1 cellular context compared by ENCODE assay signal in the genomic region with DNA sequence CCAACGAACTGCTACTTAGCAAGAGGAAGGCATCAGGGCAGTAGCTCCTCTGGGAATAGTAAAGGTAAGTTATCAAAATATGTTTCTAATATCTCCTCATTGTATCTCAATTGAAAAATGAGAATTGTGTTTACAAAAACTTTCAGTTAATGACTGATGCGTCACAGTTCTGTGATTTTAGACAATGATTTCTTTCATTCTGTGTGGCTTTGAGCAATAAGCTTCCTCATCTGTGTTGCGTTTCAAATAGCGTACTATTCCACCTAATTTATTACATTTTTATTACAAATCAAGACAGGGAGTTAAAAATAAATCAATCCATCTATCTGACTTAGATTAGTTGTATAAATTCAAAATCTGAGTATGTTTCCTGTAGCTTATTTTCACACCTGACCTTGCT.
TF ChIP-seq lines count a peak whose summit lies in the region.

No MANE protein-coding gene starts in this region.

TF ChIP-seq in GM12878, 131 proteins besides CTCF, POLR2A, EP300 and RAD21 (continued from another document):
- TF ChIP-seq, protein P1, sequence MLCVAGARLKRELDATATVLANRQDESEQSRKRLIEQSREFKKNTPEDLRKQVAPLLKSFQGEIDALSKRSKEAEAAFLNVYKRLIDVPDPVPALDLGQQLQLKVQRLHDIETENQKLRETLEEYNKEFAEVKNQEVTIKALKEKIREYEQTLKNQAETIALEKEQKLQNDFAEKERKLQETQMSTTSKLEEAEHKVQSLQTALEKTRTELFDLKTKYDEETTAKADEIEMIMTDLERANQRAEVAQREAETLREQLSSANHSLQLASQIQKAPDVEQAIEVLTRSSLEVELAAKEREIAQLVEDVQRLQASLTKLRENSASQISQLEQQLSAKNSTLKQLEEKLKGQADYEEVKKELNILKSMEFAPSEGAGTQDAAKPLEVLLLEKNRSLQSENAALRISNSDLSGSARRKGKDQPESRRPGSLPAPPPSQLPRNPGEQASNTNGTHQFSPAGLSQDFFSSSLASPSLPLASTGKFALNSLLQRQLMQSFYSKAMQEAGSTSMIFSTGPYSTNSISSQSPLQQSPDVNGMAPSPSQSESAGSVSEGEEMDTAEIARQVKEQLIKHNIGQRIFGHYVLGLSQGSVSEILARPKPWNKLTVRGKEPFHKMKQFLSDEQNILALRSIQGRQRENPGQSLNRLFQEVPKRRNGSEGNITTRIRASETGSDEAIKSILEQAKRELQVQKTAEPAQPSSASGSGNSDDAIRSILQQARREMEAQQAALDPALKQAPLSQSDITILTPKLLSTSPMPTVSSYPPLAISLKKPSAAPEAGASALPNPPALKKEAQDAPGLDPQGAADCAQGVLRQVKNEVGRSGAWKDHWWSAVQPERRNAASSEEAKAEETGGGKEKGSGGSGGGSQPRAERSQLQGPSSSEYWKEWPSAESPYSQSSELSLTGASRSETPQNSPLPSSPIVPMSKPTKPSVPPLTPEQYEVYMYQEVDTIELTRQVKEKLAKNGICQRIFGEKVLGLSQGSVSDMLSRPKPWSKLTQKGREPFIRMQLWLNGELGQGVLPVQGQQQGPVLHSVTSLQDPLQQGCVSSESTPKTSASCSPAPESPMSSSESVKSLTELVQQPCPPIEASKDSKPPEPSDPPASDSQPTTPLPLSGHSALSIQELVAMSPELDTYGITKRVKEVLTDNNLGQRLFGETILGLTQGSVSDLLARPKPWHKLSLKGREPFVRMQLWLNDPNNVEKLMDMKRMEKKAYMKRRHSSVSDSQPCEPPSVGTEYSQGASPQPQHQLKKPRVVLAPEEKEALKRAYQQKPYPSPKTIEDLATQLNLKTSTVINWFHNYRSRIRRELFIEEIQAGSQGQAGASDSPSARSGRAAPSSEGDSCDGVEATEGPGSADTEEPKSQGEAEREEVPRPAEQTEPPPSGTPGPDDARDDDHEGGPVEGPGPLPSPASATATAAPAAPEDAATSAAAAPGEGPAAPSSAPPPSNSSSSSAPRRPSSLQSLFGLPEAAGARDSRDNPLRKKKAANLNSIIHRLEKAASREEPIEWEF (IDR thresholded peaks at IDR 0.05; ENCODE audit: insufficient replicate concordance, low read depth, low read length), result no peak
- TF ChIP-seq CBX3 (IDR thresholded peaks at IDR 0.05; ENCODE audit: borderline replicate concordance, low read depth) (no peak), RB1 (IDR thresholded peaks at IDR 0.05; ENCODE audit: borderline replicate concordance) (no peak), PAX5 (IDR thresholded peaks at IDR 0.05; ENCODE audit: borderline replicate concordance, low read depth, low read length) (peak; percentile 31; the same call in 1 of the 2 replicates), ZBED1 (IDR thresholded peaks at IDR 0.05; ENCODE audit: borderline replicate concordance) (no peak), NR2C2 (IDR thresholded peaks at IDR 0.05; ENCODE audit: borderline replicate concordance, control insufficient read depth, insufficient read length, low read depth) (no peak), FOXK2 (IDR thresholded peaks at IDR 0.05) (no peak), IKZF1 (conservative IDR thresholded peaks at IDR 0.05) (no peak), SRF (IDR thresholded peaks at IDR 0.05; ENCODE audit: low read depth in 2 of 2, low read length in 2 of 2) (no peak), NFIC (IDR thresholded peaks at IDR 0.05; ENCODE audit: low read depth, low read length) (no peak)
- TF ChIP-seq, protein P2, sequence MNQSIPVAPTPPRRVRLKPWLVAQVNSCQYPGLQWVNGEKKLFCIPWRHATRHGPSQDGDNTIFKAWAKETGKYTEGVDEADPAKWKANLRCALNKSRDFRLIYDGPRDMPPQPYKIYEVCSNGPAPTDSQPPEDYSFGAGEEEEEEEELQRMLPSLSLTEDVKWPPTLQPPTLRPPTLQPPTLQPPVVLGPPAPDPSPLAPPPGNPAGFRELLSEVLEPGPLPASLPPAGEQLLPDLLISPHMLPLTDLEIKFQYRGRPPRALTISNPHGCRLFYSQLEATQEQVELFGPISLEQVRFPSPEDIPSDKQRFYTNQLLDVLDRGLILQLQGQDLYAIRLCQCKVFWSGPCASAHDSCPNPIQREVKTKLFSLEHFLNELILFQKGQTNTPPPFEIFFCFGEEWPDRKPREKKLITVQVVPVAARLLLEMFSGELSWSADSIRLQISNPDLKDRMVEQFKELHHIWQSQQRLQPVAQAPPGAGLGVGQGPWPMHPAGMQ (IDR thresholded peaks at IDR 0.05; ENCODE audit: borderline replicate concordance), result no peak
- TF ChIP-seq, protein P3, sequence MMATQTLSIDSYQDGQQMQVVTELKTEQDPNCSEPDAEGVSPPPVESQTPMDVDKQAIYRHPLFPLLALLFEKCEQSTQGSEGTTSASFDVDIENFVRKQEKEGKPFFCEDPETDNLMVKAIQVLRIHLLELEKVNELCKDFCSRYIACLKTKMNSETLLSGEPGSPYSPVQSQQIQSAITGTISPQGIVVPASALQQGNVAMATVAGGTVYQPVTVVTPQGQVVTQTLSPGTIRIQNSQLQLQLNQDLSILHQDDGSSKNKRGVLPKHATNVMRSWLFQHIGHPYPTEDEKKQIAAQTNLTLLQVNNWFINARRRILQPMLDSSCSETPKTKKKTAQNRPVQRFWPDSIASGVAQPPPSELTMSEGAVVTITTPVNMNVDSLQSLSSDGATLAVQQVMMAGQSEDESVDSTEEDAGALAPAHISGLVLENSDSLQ (IDR thresholded peaks at IDR 0.05), result no peak
